Comparison of ENCODE assay signal across 6 cellular contexts in genomic region chr7:13890793-13891192, GRCh38.
"Had no signal": no experiment of that assay in that cellular context is flagged by ENCODE, and none has a peak within 500 bp of the region (broad histone marks: within the 10 kb centered on the region; RNA-seq: fewer than 3 reads in every experiment).

No MANE protein-coding gene starts in this region.

- H3K27ac ChIP-seq: GM23248 had no signal

- ATAC-seq: HCT116 had no signal

- DNase-seq: GM23248, GOT3, H7, KBM-7 had no signal

- H3K4me1 ChIP-seq: HAP-1 had no signal

- H3K9me3 ChIP-seq: HAP-1 had no signal

- H2AFZ ChIP-seq: GM23248 had no signal

- H3K36me3 ChIP-seq: HAP-1 had no signal

- H3K4me3 ChIP-seq: GM23248, HAP-1 had no signal

- H3K9ac ChIP-seq: GM23248 had no signal
